1 cellular context compared by ENCODE assay signal in genomic region chr13:35995136-35995535, GRCh38.
TF ChIP-seq lines count a peak whose summit lies in the region.

No MANE protein-coding gene starts in this region.

TF ChIP-seq in IMR-90, 13 proteins besides CTCF, POLR2A, EP300 and RAD21:
- TF ChIP-seq RFX5 (IDR thresholded peaks at IDR 0.05; ENCODE audit: low read depth, low read length) (no peak), CEBPB (IDR thresholded peaks at IDR 0.05; ENCODE audit: low read depth, low read length) (peak; percentile 46)
TF ChIP-seq in IMR-90: peak in this region for 1.
